1 cellular context compared by ENCODE assay signal in genomic region chr15:92806171-92806570, GRCh38.
TF ChIP-seq lines count a peak whose summit lies in the region.

No MANE protein-coding gene starts in this region.

TF ChIP-seq in HepG2, 621 proteins besides CTCF, POLR2A, EP300 and RAD21:
- TF ChIP-seq ZMYM3 (CRISPR knock-in tag; IDR thresholded peaks at IDR 0.05) (0 out of 2 replicates have a peak, but pooled peaks have one; percentile 36), ZNF770 (CRISPR knock-in tag; IDR thresholded peaks at IDR 0.05) (0 out of 2 replicates have a peak, but pooled peaks have one; percentile 11)
